In genomic region chr22:41288245-41288946, GRCh38 we compare ENCODE assay signal across 8 cellular contexts.
A peak's percentile ranks its signal among the peaks of the same experiment; 100 is the strongest.
DNase-seq lines count a peak whose midpoint lies in the region; ATAC-seq and TF ChIP-seq lines count a peak whose summit lies in the region.

No MANE protein-coding gene starts in this region.

- no peak for ATAC-seq in GM21360 (IDR thresholded peaks at IDR 0.05; ENCODE audit: unreplicated experiment)
- ATAC-seq in GM21367 (IDR thresholded peaks at IDR 0.05; ENCODE audit: unreplicated experiment): no peak
- ATAC-seq in GM18511 (IDR thresholded peaks at IDR 0.05; ENCODE audit: unreplicated experiment): no peak

- no peak for TF ChIP-seq CTCF in fibroblast of pulmonary artery (IDR thresholded peaks at IDR 0.05; ENCODE audit: low read length, missing control alignments)

- H3K4me3 ChIP-seq in fibroblast of pulmonary artery (replicated peaks; ENCODE audit: low read depth, low read length): no peak overlapping the region
- H3K4me3 ChIP-seq in rectal smooth muscle tissue (ENCODE audit: low read length): no peak overlapping the region

- H3K36me3 ChIP-seq in rectal smooth muscle tissue (ENCODE audit: control insufficient read depth, insufficient read depth, low read length): no peaks in the 10 kb centered on the region

- no peaks in the 10 kb centered on the region for H3K9me3 Mint-ChIP-seq in activated T-cell treated with anti-CD3 and anti-CD28 coated beads, Interleukin-2, amount 50 U/mL, for 24 hours

- H3K4me3 Mint-ChIP-seq in activated T-cell treated with anti-CD3 and anti-CD28 coated beads, Interleukin-2, amount 50 U/mL, for 24 hours: no peak overlapping the region

- H3K4me1 Mint-ChIP-seq in activated T-cell treated with anti-CD3 and anti-CD28 coated beads, Interleukin-2, amount 50 U/mL, for 24 hours (ENCODE audit: low read depth): peaks cover 28% of the 10 kb centered on the region

- H3K9ac ChIP-seq in rectal smooth muscle tissue (ENCODE audit: low read length): no peak overlapping the region

- peaks cover 26% of the 10 kb centered on the region for H3K36me3 Mint-ChIP-seq in activated T-cell treated with anti-CD3 and anti-CD28 coated beads, Interleukin-2, amount 50 U/mL, for 24 hours (ENCODE audit: low read depth)

- no peaks in the 10 kb centered on the region for H3K27me3 ChIP-seq in rectal smooth muscle tissue (ENCODE audit: control insufficient read depth, insufficient read depth, low read length)

- DNase-seq in activated T-cell treated with anti-CD3 and anti-CD28 coated beads, Interleukin-2, amount 50 U/mL, for 24 hours: no peak
- DNase-seq in activated T-cell treated with anti-CD3 and anti-CD28 coated beads, Interleukin-2, amount 50 U/mL, for 48 hours: no peak
- DNase-seq in SW 1271 (lab: John Stamatoyannopoulos, UW): peak; percentile 77 to 85
- DNase-seq in fibroblast of pulmonary artery (ENCODE audit: low read depth): peak; percentile 71

- H3K27ac Mint-ChIP-seq in activated T-cell treated with anti-CD3 and anti-CD28 coated beads, Interleukin-2, amount 50 U/mL, for 24 hours: peak overlapping the region; percentile 63

- peak overlapping the region; percentile 53 for H3K27ac ChIP-seq in rectal smooth muscle tissue (ENCODE audit: low read depth, low read length)

- H3K27me3 Mint-ChIP-seq in activated T-cell treated with anti-CD3 and anti-CD28 coated beads, Interleukin-2, amount 50 U/mL, for 24 hours: no peaks in the 10 kb centered on the region

- H3K4me1 ChIP-seq in rectal smooth muscle tissue (ENCODE audit: control insufficient read depth, insufficient read depth, low read length): no peaks in the 10 kb centered on the region

Comparison
In these comparisons a context has a peak if more than half of its experiments do, and no peak if none do; other contexts are left out.
1. DNase-seq: peak in SW 1271 (2 of 2) and fibroblast of pulmonary artery (single experiment); none in activated T-cell treated with anti-CD3 and anti-CD28 coated beads, Interleukin-2, amount 50 U/mL, for 24 hours (single experiment) and activated T-cell treated with anti-CD3 and anti-CD28 coated beads, Interleukin-2, amount 50 U/mL, for 48 hours (0 of 2).